ENCODE assay signal across 8 cellular contexts in the genomic region with DNA sequence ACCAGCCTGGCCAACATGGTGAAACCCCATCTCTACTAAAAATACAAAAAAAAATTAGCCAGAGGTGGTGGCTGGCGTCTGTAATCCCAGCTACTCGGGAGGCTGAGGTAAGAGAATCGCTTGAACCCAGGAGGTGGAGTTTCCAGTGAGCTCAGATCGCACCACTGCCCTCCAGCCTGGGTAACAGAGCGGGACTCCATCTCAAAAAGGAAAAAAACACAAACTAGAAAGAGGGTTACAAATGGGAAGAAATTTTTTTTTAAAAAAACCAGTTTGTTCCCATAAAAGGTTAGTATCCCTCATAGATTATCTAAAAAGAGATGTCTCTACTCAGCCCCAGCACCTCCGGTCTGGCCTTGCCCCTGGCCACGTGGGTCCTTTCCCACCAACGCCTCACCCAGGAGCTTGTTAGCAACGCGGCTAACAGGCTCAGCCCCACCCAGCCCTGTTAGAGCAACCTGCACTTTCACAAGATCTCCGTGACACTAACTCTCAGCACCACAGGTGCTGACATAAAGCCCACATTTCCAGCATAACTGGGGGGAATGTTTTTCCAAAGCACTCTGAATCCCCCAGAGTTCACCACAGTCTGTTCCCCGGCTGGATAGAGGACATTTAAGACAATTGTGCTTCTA. TPM values are rescaled to one million over a fixed set of nuclear protein-coding genes. Genes with fewer than 3 reads are reported as not detected.
A peak's percentile ranks its signal among the peaks of the same experiment; 100 is the strongest.
DNase-seq lines count a peak whose midpoint lies in the region; ATAC-seq and TF ChIP-seq lines count a peak whose summit lies in the region.

No MANE protein-coding gene starts in this region.

- no peaks in the 10 kb centered on the region for H3K9me3 ChIP-seq in left ventricle myocardium inferior (replicated peaks)

- H3K4me1 ChIP-seq in left ventricle myocardium inferior = peaks cover 14% of the 10 kb centered on the region

- no peak overlapping the region for H3K27ac ChIP-seq in left ventricle myocardium inferior (replicated peaks)

- peaks cover 80% of the 10 kb centered on the region for H3K27me3 ChIP-seq in left ventricle myocardium inferior (ENCODE audit: low read depth)

- no peak overlapping the region for H3K4me3 Mint-ChIP-seq in stimulated activated memory B cell treated with anti-CD40 and anti-IgM and Interleukin-4, amounts not matched to agents 10 μg/mL and 1 μg/mL and 100 μg/mL, for 72 hours

- no peaks in the 10 kb centered on the region for H3K36me3 Mint-ChIP-seq in stimulated activated memory B cell treated with anti-CD40 and anti-IgM and Interleukin-4, amounts not matched to agents 10 μg/mL and 1 μg/mL and 100 μg/mL, for 72 hours

- DNase-seq in left ventricle myocardium inferior (no peak), Right ventricle myocardium superior (no peak), iPS-NIHi7 (ENCODE audit: extremely low spot score) (peak; percentile 73), amygdala (lab: John Stamatoyannopoulos, UW) (no peak)
- peak; percentile 27 to 37 for DNase-seq in activated T-cell treated with anti-CD3 and anti-CD28 coated beads, Interleukin-2, amount 50 U/mL, for 48 hours

- intact Hi-C loops in left ventricle myocardium inferior (cut with micrococcal nuclease) = no loop called here
- intact Hi-C loops in Right ventricle myocardium superior (cut with DNase I) = no loop called here

- TF ChIP-seq CTCF in left ventricle myocardium inferior (IDR thresholded peaks at IDR 0.05; ENCODE audit: borderline replicate concordance) = no peak

- H3K27me3 Mint-ChIP-seq in stimulated activated memory B cell treated with anti-CD40 and anti-IgM and Interleukin-4, amounts not matched to agents 10 μg/mL and 1 μg/mL and 100 μg/mL, for 72 hours = peaks cover 60% of the 10 kb centered on the region

- H3K4me1 Mint-ChIP-seq in stimulated activated memory B cell treated with anti-CD40 and anti-IgM and Interleukin-4, amounts not matched to agents 10 μg/mL and 1 μg/mL and 100 μg/mL, for 72 hours = peaks cover 17% of the 10 kb centered on the region

- ATAC-seq in Right ventricle myocardium superior (ENCODE audit: poor library complexity) (no peak), HG02759 (IDR thresholded peaks at IDR 0.05; ENCODE audit: unreplicated experiment) (no peak), HG02884 (IDR thresholded peaks at IDR 0.05; ENCODE audit: unreplicated experiment) (no peak)
- peak; percentile 51 for ATAC-seq in stimulated activated memory B cell treated with anti-CD40 and anti-IgM and Interleukin-4, amounts not matched to agents 10 μg/mL and 1 μg/mL and 100 μg/mL, for 72 hours

- peak overlapping the region; percentile 63 for H3K27ac Mint-ChIP-seq in stimulated activated memory B cell treated with anti-CD40 and anti-IgM and Interleukin-4, amounts not matched to agents 10 μg/mL and 1 μg/mL and 100 μg/mL, for 72 hours

- H3K36me3 ChIP-seq in left ventricle myocardium inferior = no peaks in the 10 kb centered on the region

- peak overlapping the region; percentile 59 for H3K4me3 ChIP-seq in left ventricle myocardium inferior

- no peaks in the 10 kb centered on the region for H3K9me3 Mint-ChIP-seq in stimulated activated memory B cell treated with anti-CD40 and anti-IgM and Interleukin-4, amounts not matched to agents 10 μg/mL and 1 μg/mL and 100 μg/mL, for 72 hours

RNA-seq across cellular contexts. Expression of a gene that starts 4.3 kb away (rescaled TPM):
- 7.9 TPM for total RNA-seq in left ventricle myocardium inferior
- 3.6 TPM for total RNA-seq in Right ventricle myocardium superior

RNA-seq across cellular contexts. Expression of a gene that starts 18.9 kb away (rescaled TPM):
- total RNA-seq in left ventricle myocardium inferior = not detected
- total RNA-seq in Right ventricle myocardium superior = not detected

RNA-seq across cellular contexts. Expression of a gene that starts 19.0 kb away (rescaled TPM):
- total RNA-seq in left ventricle myocardium inferior = not detected
- not detected for total RNA-seq in Right ventricle myocardium superior

RNA-seq across cellular contexts. Expression of a gene that starts 24.1 kb away (rescaled TPM):
- total RNA-seq in left ventricle myocardium inferior (not detected), Right ventricle myocardium superior (not detected)

RNA-seq across cellular contexts. Expression of a gene that starts 36.3 kb away (rescaled TPM):
- total RNA-seq in left ventricle myocardium inferior (84.3 TPM), Right ventricle myocardium superior (75.7 TPM)

Comparison
In these comparisons a context has a peak if more than half of its experiments do, and no peak if none do; other contexts are left out.
1. DNase-seq: peak in activated T-cell treated with anti-CD3 and anti-CD28 coated beads, Interleukin-2, amount 50 U/mL, for 48 hours (2 of 2) and iPS-NIHi7 (single experiment); none in left ventricle myocardium inferior (single experiment), Right ventricle myocardium superior (single experiment) and amygdala (0 of 56).